ENCODE assay signal across 10 cellular contexts in genomic region chr4:168848112-168848511, GRCh38.
DNase-seq lines count a peak whose midpoint lies in the region; ATAC-seq and TF ChIP-seq lines count a peak whose summit lies in the region.
"Had no signal": no experiment of that assay in that cellular context is flagged by ENCODE, and none has a peak within 500 bp of the region (broad histone marks: within the 10 kb centered on the region; RNA-seq: fewer than 3 reads in every experiment).

No MANE protein-coding gene starts in this region.

- no peaks in the 10 kb centered on the region for H3K79me1 ChIP-seq in H9 (ENCODE audit: insufficient read depth, low read depth, low read length, poor library complexity, severe bottlenecking)

- H3K14ac ChIP-seq in H9 (ENCODE audit: insufficient read depth, low read length), result no peak overlapping the region

- no peak overlapping the region for H2BK15ac ChIP-seq in H9 (ENCODE audit: low read depth, low read length)

- H2AK5ac ChIP-seq in H9 (ENCODE audit: insufficient read length, low read length), result no peak overlapping the region

- H3K4me3 ChIP-seq in cardiac muscle cell, result no peak overlapping the region

- H3K4me3 Mint-ChIP-seq in progenitor cell of endocrine pancreas (ENCODE audit: low read depth), result no peak overlapping the region
- peak overlapping the region in 1 of 2 experiments; percentile 39; a peak in 1 of 5 replicates for H3K4me3 Mint-ChIP-seq in H9
- H3K4me3 Mint-ChIP-seq: natural killer cell treated with Interleukin-12 subunit alpha and Interleukin-12 subunit beta and Interleukin-15 and Interleukin-18, amount 100 ng/mL, for 72 hours had no signal

- no peak overlapping the region for H2BK12ac ChIP-seq in H9 (ENCODE audit: insufficient read length, low read depth, low read length)

- H3K9ac ChIP-seq in H9 (ENCODE audit: extremely low read depth, insufficient read length, low read length), result no peak overlapping the region

- TF ChIP-seq CTCF in cardiac muscle cell (IDR thresholded peaks at IDR 0.05; ENCODE audit: low read depth, low read length), result no peak
- TF ChIP-seq CTCF in progenitor cell of endocrine pancreas (IDR thresholded peaks at IDR 0.05; ENCODE audit: unreplicated experiment), result no peak
- no peak for TF ChIP-seq CTCF in H9 (conservative IDR thresholded peaks at IDR 0.05)

- no peak overlapping the region for H3K4me2 ChIP-seq in H9 (ENCODE audit: insufficient read depth, insufficient read length, low read length)

- ATAC-seq in SK-N-SH treated with all-trans-retinoic acid at 6 μM for 48 hours, result peak; percentile 72

- H3K4me1 Mint-ChIP-seq in progenitor cell of endocrine pancreas (ENCODE audit: low read depth), result peaks cover 40% of the 10 kb centered on the region
- H3K4me1 Mint-ChIP-seq in H9, result peaks cover 66 to 71% of the 10 kb centered on the region in 2 experiments

- DNase-seq in ELR (ENCODE audit: low read depth), result peak; percentile 26
- DNase-seq in cardiac muscle cell (ENCODE audit: low read depth in 1 of 2, low spot score in 1 of 2), result peak in 1 of 2 donors; percentile 53
- DNase-seq in progenitor cell of endocrine pancreas (ENCODE audit: low spot score, unreplicated experiment), result no peak
- no peak for DNase-seq in T-helper 1 cell
- DNase-seq in CD1c-positive myeloid dendritic cell (ENCODE audit: extremely low spot score), result no peak
- DNase-seq in H9, result no peak
- no peak for DNase-seq in globus pallidus (ENCODE audit: low spot score)
- DNase-seq: activated CD8-positive, alpha-beta memory T cell treated with anti-CD3 and anti-CD28 coated beads, Interleukin-2, amount 50 U/mL, for 4 hours had no signal

- peak overlapping the region; percentile 56 for H3K27ac Mint-ChIP-seq in progenitor cell of endocrine pancreas
- peak overlapping the region in 1 of 3 experiments; percentile 61; a peak in 1 of 7 replicates for H3K27ac Mint-ChIP-seq in H9
- H3K27ac Mint-ChIP-seq: natural killer cell treated with Interleukin-12 subunit alpha and Interleukin-12 subunit beta and Interleukin-15 and Interleukin-18, amount 100 ng/mL, for 72 hours had no signal

- H3K79me2 ChIP-seq in H9 (ENCODE audit: insufficient read depth, low read length), result no peaks in the 10 kb centered on the region

- no peak overlapping the region for H2AFZ ChIP-seq in H9 (ENCODE audit: low read length)

- H3K4me1 ChIP-seq in cardiac muscle cell (ENCODE audit: low read depth), result peaks cover 33% of the 10 kb centered on the region
- H3K4me1 ChIP-seq in H9 (ENCODE audit: insufficient read depth, low read length), result peaks cover 14% of the 10 kb centered on the region

- peaks cover 6% of the 10 kb centered on the region for H3K36me3 Mint-ChIP-seq in progenitor cell of endocrine pancreas (ENCODE audit: insufficient read depth)
- no peaks in the 10 kb centered on the region; a peak in 2 of 7 replicates for H3K36me3 Mint-ChIP-seq in H9 (ENCODE audit: insufficient read depth in 1 of 3, low read depth in 3 of 3)
- H3K36me3 Mint-ChIP-seq: natural killer cell treated with Interleukin-12 subunit alpha and Interleukin-12 subunit beta and Interleukin-15 and Interleukin-18, amount 100 ng/mL, for 72 hours had no signal

- no peaks in the 10 kb centered on the region for H3K9me3 Mint-ChIP-seq in progenitor cell of endocrine pancreas (ENCODE audit: low read depth)
- H3K9me3 Mint-ChIP-seq in H9, result no peaks in the 10 kb centered on the region
- H3K9me3 Mint-ChIP-seq: natural killer cell treated with Interleukin-12 subunit alpha and Interleukin-12 subunit beta and Interleukin-15 and Interleukin-18, amount 100 ng/mL, for 72 hours had no signal

- H3K9me3 ChIP-seq in cardiac muscle cell (ENCODE audit: low read depth), result no peaks in the 10 kb centered on the region
- H3K9me3 ChIP-seq in H9 (ENCODE audit: control insufficient read depth, low read depth, low read length), result no peaks in the 10 kb centered on the region

- WGBS in H9 (ENCODE audit: extremely low coverage, insufficient read length, low lambda C conversion rate), result no CpG with 5 or more reads among the region's 4 CpGs

- no peak overlapping the region for H2BK20ac ChIP-seq in H9 (ENCODE audit: low read depth, low read length, poor library complexity, severe bottlenecking)

- H3K27me3 ChIP-seq in cardiac muscle cell (no peaks in the 10 kb centered on the region), H9 (ENCODE audit: insufficient read depth, low read length) (no peaks in the 10 kb centered on the region)

- no peaks in the 10 kb centered on the region for H3K36me3 ChIP-seq in cardiac muscle cell

- no peak overlapping the region for H3K23ac ChIP-seq in H9 (ENCODE audit: insufficient read length, low read depth, low read length)

- H3K4ac ChIP-seq in H9 (ENCODE audit: low read depth, low read length), result no peak overlapping the region

- H2BK120ac ChIP-seq in H9 (ENCODE audit: low read depth, low read length, poor library complexity, severe bottlenecking), result no peak overlapping the region

- H3K27me3 Mint-ChIP-seq in progenitor cell of endocrine pancreas (no peaks in the 10 kb centered on the region), H9 (ENCODE audit: low read depth) (peaks cover 4% of the 10 kb centered on the region)

- no peaks in the 10 kb centered on the region for H4K20me1 ChIP-seq in H9 (ENCODE audit: control insufficient read depth, insufficient read depth, insufficient read length)

- H4K5ac ChIP-seq in H9 (ENCODE audit: insufficient read length, low read depth, low read length), result no peak overlapping the region

- no peak overlapping the region for H3T11ph ChIP-seq in H9 (ENCODE audit: low read length)

- H4K91ac ChIP-seq in H9 (ENCODE audit: insufficient read length, low read depth, low read length), result no peak overlapping the region

- no peak overlapping the region for H4K8ac ChIP-seq in H9 (replicated peaks; ENCODE audit: insufficient read length, low read depth, low read length)

- H3K27ac ChIP-seq in cardiac muscle cell (peak overlapping the region; percentile 14), H9 (ENCODE audit: insufficient read length, low read depth, low read length) (no peak overlapping the region)

- H3K56ac ChIP-seq in H9 (ENCODE audit: insufficient read length, low read depth, low read length), result no peak overlapping the region

- H2BK5ac ChIP-seq in H9 (ENCODE audit: insufficient read length, low read length), result no peak overlapping the region

- H3K18ac ChIP-seq in H9 (ENCODE audit: insufficient read length, low read depth, low read length), result no peak overlapping the region

- no peaks in the 10 kb centered on the region for H3K23me2 ChIP-seq in H9 (ENCODE audit: insufficient read length, low read depth, low read length, poor library complexity, severe bottlenecking)

TF ChIP-seq in SK-N-SH treated with all-trans-retinoic acid at 6 μM for 48 hours, 23 proteins besides CTCF, POLR2A, EP300 and RAD21 (continues in another document):
- TF ChIP-seq PATZ1 (CRISPR knock-in tag; IDR thresholded peaks at IDR 0.05; ENCODE audit: borderline replicate concordance) (no peak), OSR1 (CRISPR knock-in tag; IDR thresholded peaks at IDR 0.05) (no peak), PPARA (CRISPR knock-in tag; IDR thresholded peaks at IDR 0.05; ENCODE audit: borderline replicate concordance) (no peak), CREB5 (CRISPR knock-in tag; IDR thresholded peaks at IDR 0.05; ENCODE audit: low read depth) (no peak), GLIS3 (CRISPR knock-in tag; IDR thresholded peaks at IDR 0.05) (no peak)
- TF ChIP-seq, protein P1, sequence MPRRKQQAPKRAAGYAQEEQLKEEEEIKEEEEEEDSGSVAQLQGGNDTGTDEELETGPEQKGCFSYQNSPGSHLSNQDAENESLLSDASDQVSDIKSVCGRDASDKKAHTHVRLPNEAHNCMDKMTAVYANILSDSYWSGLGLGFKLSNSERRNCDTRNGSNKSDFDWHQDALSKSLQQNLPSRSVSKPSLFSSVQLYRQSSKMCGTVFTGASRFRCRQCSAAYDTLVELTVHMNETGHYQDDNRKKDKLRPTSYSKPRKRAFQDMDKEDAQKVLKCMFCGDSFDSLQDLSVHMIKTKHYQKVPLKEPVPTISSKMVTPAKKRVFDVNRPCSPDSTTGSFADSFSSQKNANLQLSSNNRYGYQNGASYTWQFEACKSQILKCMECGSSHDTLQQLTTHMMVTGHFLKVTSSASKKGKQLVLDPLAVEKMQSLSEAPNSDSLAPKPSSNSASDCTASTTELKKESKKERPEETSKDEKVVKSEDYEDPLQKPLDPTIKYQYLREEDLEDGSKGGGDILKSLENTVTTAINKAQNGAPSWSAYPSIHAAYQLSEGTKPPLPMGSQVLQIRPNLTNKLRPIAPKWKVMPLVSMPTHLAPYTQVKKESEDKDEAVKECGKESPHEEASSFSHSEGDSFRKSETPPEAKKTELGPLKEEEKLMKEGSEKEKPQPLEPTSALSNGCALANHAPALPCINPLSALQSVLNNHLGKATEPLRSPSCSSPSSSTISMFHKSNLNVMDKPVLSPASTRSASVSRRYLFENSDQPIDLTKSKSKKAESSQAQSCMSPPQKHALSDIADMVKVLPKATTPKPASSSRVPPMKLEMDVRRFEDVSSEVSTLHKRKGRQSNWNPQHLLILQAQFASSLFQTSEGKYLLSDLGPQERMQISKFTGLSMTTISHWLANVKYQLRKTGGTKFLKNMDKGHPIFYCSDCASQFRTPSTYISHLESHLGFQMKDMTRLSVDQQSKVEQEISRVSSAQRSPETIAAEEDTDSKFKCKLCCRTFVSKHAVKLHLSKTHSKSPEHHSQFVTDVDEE (CRISPR knock-in tag; IDR thresholded peaks at IDR 0.05), result no peak
